10 cellular contexts compared by ENCODE assay signal in the genomic region with DNA sequence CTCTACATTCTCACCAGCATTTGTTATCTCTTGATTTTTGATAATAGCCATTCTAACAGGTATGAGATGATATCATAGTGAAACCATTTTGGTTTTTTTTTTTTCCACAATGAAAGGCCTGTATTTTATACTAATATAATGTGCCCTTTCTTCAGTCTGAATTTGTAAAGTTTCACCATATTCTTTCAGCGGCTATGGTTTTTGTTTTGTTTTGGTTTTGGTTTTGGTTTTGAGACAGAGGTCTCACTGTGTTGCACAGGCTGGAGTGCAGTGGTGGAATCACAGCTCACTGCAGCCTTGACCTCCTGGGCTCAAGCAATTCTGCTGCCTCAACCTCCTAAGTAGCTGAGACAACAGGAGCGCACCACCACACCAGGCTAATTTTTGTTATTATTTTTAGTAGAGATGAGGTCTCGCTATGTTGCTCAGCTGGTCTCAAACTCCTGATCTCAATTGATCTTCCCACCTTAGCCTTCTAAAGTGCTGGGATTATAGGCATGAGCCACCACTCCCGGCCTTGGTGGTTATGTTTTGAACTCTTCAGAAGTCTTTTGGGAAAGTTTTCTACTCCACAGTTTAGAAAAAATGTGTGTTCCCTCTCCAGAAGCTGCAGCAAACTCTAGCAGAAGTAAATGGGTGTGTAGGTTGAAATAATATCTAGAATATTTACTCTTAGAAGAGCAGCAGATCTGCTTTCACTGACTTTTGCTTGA.
A peak's percentile ranks its signal among the peaks of the same experiment; 100 is the strongest.
DNase-seq lines count a peak whose midpoint lies in the region; ATAC-seq and TF ChIP-seq lines count a peak whose summit lies in the region.
"Had no signal": no experiment of that assay in that cellular context is flagged by ENCODE, and none has a peak within 500 bp of the region (broad histone marks: within the 10 kb centered on the region; RNA-seq: fewer than 3 reads in every experiment).

No MANE protein-coding gene starts in this region.

- WGBS in mesenchymal stem cell, result 100% methylated on average over 1 of the region's 4 CpGs

- no peak overlapping the region for H4K91ac ChIP-seq in mesenchymal stem cell (ENCODE audit: low read length)

- no peak overlapping the region for H3K27ac ChIP-seq in mesenchymal stem cell (ENCODE audit: low read length, poor library complexity, severe bottlenecking)
- H3K27ac ChIP-seq: SJSA1 had no signal

- H3K9ac ChIP-seq in mesenchymal stem cell (ENCODE audit: low read length), result peak overlapping the region; percentile 45

- H2BK120ac ChIP-seq in mesenchymal stem cell (ENCODE audit: low read depth, low read length), result no peak overlapping the region

- no peak overlapping the region for H2AK5ac ChIP-seq in mesenchymal stem cell (ENCODE audit: low read length, severe bottlenecking)

- H4K8ac ChIP-seq in mesenchymal stem cell (ENCODE audit: low read length), result peak overlapping the region; percentile 45

- no TSS peak for BruUV-seq in Caco-2 (replicated peaks; lab: Mats Ljungman, UMichigan)

- H3K18ac ChIP-seq in mesenchymal stem cell (ENCODE audit: low read depth in 1 of 2, low read length in 2 of 2), result no peak overlapping the region

- no peak overlapping the region for H2BK5ac ChIP-seq in mesenchymal stem cell (ENCODE audit: low read depth, low read length, poor library complexity, severe bottlenecking)

- DNase-seq in Caco-2 (no peak), mesenchymal stem cell (peak; percentile 13), NCI-H2227 (lab: John Stamatoyannopoulos, UW; ENCODE audit: unreplicated experiment) (no peak), DMS153 treated with DMSO at 0.1 percent for 48 hours (lab: John Stamatoyannopoulos, UW; ENCODE audit: unreplicated experiment) (no peak), omental fat pad (ENCODE audit: low spot score) (no peak), NCI-H82 treated with DMSO at 0.1 percent for 48 hours (lab: John Stamatoyannopoulos, UW; ENCODE audit: unreplicated experiment) (no peak)
- DNase-seq in T-helper 2 cell treated with Interferon-gamma antibody and Interleukin-4, amounts not matched to agents 5 μg/mL and 100 μg/mL, for 36 hours (ENCODE audit: low spot score), result no peak

- POLR2A ChIA-PET in Caco-2 (lab: Charles Lee), result interaction anchor here (0.5 to 1.0 kb wide), 2 partner anchors 16 to 68 kb away, joined by 3 to 4 read pairs; no protein-coding TSS in a partner anchor

- no peak overlapping the region for H3K4me3 ChIP-seq in Caco-2 (ENCODE audit: low read depth, low read length)
- H3K4me3 ChIP-seq in mesenchymal stem cell (ENCODE audit: insufficient read depth in 1 of 2, low read depth in 1 of 2, low read length in 2 of 2), result no peak overlapping the region
- H3K4me3 ChIP-seq: MG63, SJSA1 had no signal

- no peak overlapping the region for H3K4ac ChIP-seq in mesenchymal stem cell (ENCODE audit: low read depth in 1 of 2, low read length in 2 of 2)

- intact Hi-C loops in Caco-2 (cut with micrococcal nuclease; ENCODE audit: unreplicated experiment), result loop anchor here (1.0 to 2.0 kb wide), 4 partner anchors 17 to 68 kb away; no protein-coding TSS in a partner anchor

- H3K4me3 Mint-ChIP-seq in Caco-2 (ENCODE audit: unreplicated experiment), result peak overlapping the region; percentile 66
- peak overlapping the region; percentile 69 for H3K4me3 Mint-ChIP-seq in T-helper 2 cell treated with Interferon-gamma antibody and Interleukin-4, amounts not matched to agents 5 μg/mL and 100 μg/mL, for 36 hours

- CTCF ChIA-PET in Caco-2 (lab: Charles Lee), result interaction anchor here (0.9 to 1.7 kb wide), 3 partner anchors 20 to 68 kb away, joined by 4 to 6 read pairs (median 4); no protein-coding TSS in a partner anchor

- H3K9me3 Mint-ChIP-seq in Caco-2 (ENCODE audit: unreplicated experiment), result peaks cover 10% of the 10 kb centered on the region
- no peaks in the 10 kb centered on the region for H3K9me3 Mint-ChIP-seq in T-helper 2 cell treated with Interferon-gamma antibody and Interleukin-4, amounts not matched to agents 5 μg/mL and 100 μg/mL, for 36 hours

- H3K4me2 ChIP-seq in mesenchymal stem cell (ENCODE audit: low read length, poor library complexity, severe bottlenecking), result no peak overlapping the region

- H3K79me1 ChIP-seq in mesenchymal stem cell (replicated peaks; ENCODE audit: low read length, poor library complexity, severe bottlenecking), result no peaks in the 10 kb centered on the region

- TF ChIP-seq CTCF in Caco-2 (IDR thresholded peaks at IDR 0.05; ENCODE audit: insufficient read depth in 1 of 2, low read depth in 1 of 2, low read length in 1 of 2, severe bottlenecking in 1 of 2, unreplicated experiment in 1 of 2), result no peak
- TF ChIP-seq CTCF in omental fat pad (IDR thresholded peaks at IDR 0.05), result no peak

- H2BK15ac ChIP-seq in mesenchymal stem cell (ENCODE audit: low read depth, poor library complexity, severe bottlenecking), result no peak overlapping the region

- peaks cover 21% of the 10 kb centered on the region for H3K36me3 Mint-ChIP-seq in Caco-2 (ENCODE audit: insufficient read depth, unreplicated experiment)
- no peaks in the 10 kb centered on the region for H3K36me3 Mint-ChIP-seq in T-helper 2 cell treated with Interferon-gamma antibody and Interleukin-4, amounts not matched to agents 5 μg/mL and 100 μg/mL, for 36 hours (ENCODE audit: low read depth)

- no peaks in the 10 kb centered on the region for H3K27me3 ChIP-seq in Caco-2 (replicated peaks; ENCODE audit: control insufficient read depth, insufficient read depth, low read length)
- H3K27me3 ChIP-seq in mesenchymal stem cell (ENCODE audit: control insufficient read depth in 1 of 2, insufficient read depth in 1 of 2, low read length in 2 of 2), result peaks cover 0 to under 1% of the 10 kb centered on the region in 2 experiments
- H3K27me3 ChIP-seq: MG63, SJSA1 had no signal

- H3K23ac ChIP-seq in mesenchymal stem cell (ENCODE audit: low read length in 2 of 2), result no peak overlapping the region

- no peak overlapping the region for H2BK12ac ChIP-seq in mesenchymal stem cell (ENCODE audit: low read length in 2 of 2)

- H3K4me1 ChIP-seq in Caco-2, result peaks cover 79% of the 10 kb centered on the region
- no peaks in the 10 kb centered on the region for H3K4me1 ChIP-seq in mesenchymal stem cell (ENCODE audit: control insufficient read depth, insufficient read depth, low read depth, low read length)

- no peaks in the 10 kb centered on the region for H3K27me3 Mint-ChIP-seq in Caco-2 (ENCODE audit: insufficient read depth, unreplicated experiment)
- peaks cover 19% of the 10 kb centered on the region for H3K27me3 Mint-ChIP-seq in T-helper 2 cell treated with Interferon-gamma antibody and Interleukin-4, amounts not matched to agents 5 μg/mL and 100 μg/mL, for 36 hours (ENCODE audit: low read depth)

- H3K36me3 ChIP-seq in Caco-2 (ENCODE audit: control insufficient read depth, insufficient read depth, low read length) (no peaks in the 10 kb centered on the region), mesenchymal stem cell (ENCODE audit: control insufficient read depth in 1 of 2, insufficient read depth in 2 of 2, low read depth in 1 of 2, low read length in 2 of 2) (no peaks in the 10 kb centered on the region)
- H3K36me3 ChIP-seq: MG63, SJSA1 had no signal

- H2AFZ ChIP-seq in mesenchymal stem cell (ENCODE audit: low read depth, low read length), result no peak overlapping the region

- peak; percentile 55 for ATAC-seq in GM21723 (IDR thresholded peaks at IDR 0.05; ENCODE audit: unreplicated experiment)
- no peak for ATAC-seq in omental fat pad (ENCODE audit: low FRiP score)

- H3K4me1 Mint-ChIP-seq in Caco-2 (ENCODE audit: low read depth, unreplicated experiment), result peaks cover 57% of the 10 kb centered on the region
- peaks cover 25% of the 10 kb centered on the region for H3K4me1 Mint-ChIP-seq in T-helper 2 cell treated with Interferon-gamma antibody and Interleukin-4, amounts not matched to agents 5 μg/mL and 100 μg/mL, for 36 hours (ENCODE audit: low read depth)

- H3K14ac ChIP-seq in mesenchymal stem cell (ENCODE audit: low read length in 2 of 2), result no peak overlapping the region

- no peaks in the 10 kb centered on the region for H3K9me3 ChIP-seq in Caco-2
- H3K9me3 ChIP-seq in mesenchymal stem cell (ENCODE audit: control insufficient read depth, low read length), result no peaks in the 10 kb centered on the region
- H3K9me3 ChIP-seq: MG63, SJSA1 had no signal

- H3K27ac Mint-ChIP-seq in Caco-2 (ENCODE audit: unreplicated experiment), result peak overlapping the region; percentile 92
- peak overlapping the region; percentile 80 for H3K27ac Mint-ChIP-seq in T-helper 2 cell treated with Interferon-gamma antibody and Interleukin-4, amounts not matched to agents 5 μg/mL and 100 μg/mL, for 36 hours
